Comparison of ENCODE assay signal across 8 cellular contexts in the genomic region with DNA sequence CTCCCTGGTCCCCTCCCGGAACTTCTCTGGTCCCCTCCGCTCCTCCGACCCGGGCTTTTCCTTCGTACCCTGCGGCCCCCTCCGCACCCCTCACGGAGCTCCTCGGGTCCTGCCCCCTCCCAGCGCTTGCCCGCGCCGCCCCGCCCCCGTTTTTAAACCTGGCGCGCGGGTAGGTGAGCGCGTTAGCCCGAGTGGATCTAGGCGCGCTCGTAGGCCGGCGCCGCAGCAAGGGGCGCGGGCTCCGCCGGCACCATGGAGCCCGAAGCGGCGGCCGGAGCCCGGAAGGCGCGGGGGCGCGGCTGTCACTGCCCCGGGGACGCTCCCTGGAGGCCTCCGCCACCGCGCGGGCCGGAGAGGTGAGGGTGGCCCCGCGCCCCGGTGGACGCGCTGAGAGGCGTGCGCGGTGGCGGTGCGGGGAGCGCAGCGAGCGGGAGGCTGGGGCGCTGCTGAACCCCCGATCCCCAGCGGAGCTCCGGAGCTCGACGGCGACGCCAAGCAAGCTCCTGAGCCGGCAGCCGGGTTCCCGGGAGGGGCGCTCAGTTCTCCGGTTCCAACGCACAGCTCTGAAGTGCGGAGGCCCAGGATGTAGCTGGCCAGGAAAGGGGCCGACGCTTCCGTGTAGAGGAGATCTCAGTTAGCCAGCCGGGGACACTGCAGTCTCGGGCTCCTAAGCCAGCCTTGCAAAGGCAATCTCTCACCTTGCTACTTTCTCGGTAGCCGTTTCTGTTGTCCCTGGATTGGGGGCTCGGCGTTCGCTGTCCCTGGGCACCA. TPM values are rescaled to one million over a fixed set of nuclear protein-coding genes. Genes with fewer than 3 reads are reported as not detected.
DNase-seq lines count a peak whose midpoint lies in the region; ATAC-seq and TF ChIP-seq lines count a peak whose summit lies in the region.

A gene with protein sequence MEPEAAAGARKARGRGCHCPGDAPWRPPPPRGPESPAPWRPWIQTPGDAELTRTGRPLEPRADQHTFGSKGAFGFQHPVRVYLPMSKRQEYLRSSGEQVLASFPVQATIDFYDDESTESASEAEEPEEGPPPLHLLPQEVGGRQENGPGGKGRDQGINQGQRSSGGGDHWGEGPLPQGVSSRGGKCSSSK (plus strand): TSS at position 182 of the 771 bp plus-strand sequence. CDS start 71 bp downstream, at position 253.

- peaks cover 62% of the 10 kb centered on the region for H3K27me3 Mint-ChIP-seq in dendritic cell treated with granulocyte-macrophage colony-stimulating factor and Interleukin-4, amounts not matched to agents 40 ng/mL and 50 ng/mL, for 4 days
- H3K27me3 Mint-ChIP-seq in mesothelial cell of epicardium (ENCODE audit: low read depth), result peaks cover 61% of the 10 kb centered on the region

- no TSS peak for BruUV-seq in Panc1 (replicated peaks; lab: Mats Ljungman, UMichigan)

- H3K4me1 ChIP-seq in Panc1 (ENCODE audit: control insufficient read depth, insufficient read depth, low read length), result no peaks in the 10 kb centered on the region; the same call in 1 of the 2 replicates

- peaks cover 7% of the 10 kb centered on the region for H3K4me1 Mint-ChIP-seq in dendritic cell treated with granulocyte-macrophage colony-stimulating factor and Interleukin-4, amounts not matched to agents 40 ng/mL and 50 ng/mL, for 4 days (ENCODE audit: low read depth)
- peaks cover 7% of the 10 kb centered on the region for H3K4me1 Mint-ChIP-seq in mesothelial cell of epicardium

- DNase-seq in NCI-H2171 treated with DMSO at 0.1 percent for 48 hours (lab: John Stamatoyannopoulos, UW), result peak; percentile 14
- no peak for DNase-seq in NCI-H2171 (lab: John Stamatoyannopoulos, UW)
- no peak for DNase-seq in Panc1 (ENCODE audit: low read depth, low spot score)
- peak in 1 of 2 experiments; percentile 52 for DNase-seq in mesothelial cell of epicardium (ENCODE audit: low spot score in 2 of 2, unreplicated experiment in 2 of 2)
- no peak for DNase-seq in COLO829 (ENCODE audit: low spot score)

- H3K9me3 Mint-ChIP-seq in dendritic cell treated with granulocyte-macrophage colony-stimulating factor and Interleukin-4, amounts not matched to agents 40 ng/mL and 50 ng/mL, for 4 days, result no peaks in the 10 kb centered on the region
- H3K9me3 Mint-ChIP-seq in mesothelial cell of epicardium, result no peaks in the 10 kb centered on the region

- no peak within 1 kb of the TSS for H3K27ac ChIP-seq in Panc1 (ENCODE audit: low read length)

- in situ Hi-C loops in Panc1 (cut with HindIII; ENCODE audit: low pct_unique_long_range_greater_than_20kb, low sequenced_read_pairs), result no loop called here

- peak within 1 kb of the TSS; percentile 46 to 47 for H3K4me3 ChIP-seq in Panc1 (ENCODE audit: low read depth in 2 of 2, low read length in 2 of 2)

- H3K36me3 ChIP-seq in Panc1 (ENCODE audit: control insufficient read depth, insufficient read depth, low read length), result no peaks in the 10 kb centered on the region

- peak within 1 kb of the TSS; percentile 23 for H3K4me3 Mint-ChIP-seq in dendritic cell treated with granulocyte-macrophage colony-stimulating factor and Interleukin-4, amounts not matched to agents 40 ng/mL and 50 ng/mL, for 4 days
- H3K4me3 Mint-ChIP-seq in mesothelial cell of epicardium, result peak within 1 kb of the TSS; percentile 56

- POLR2A ChIA-PET in Panc1 (lab: Charles Lee), result interaction anchor here (0.6 kb wide), 3 partner anchors 9 to 211 kb away, joined by 3 to 7 read pairs (median 3); no protein-coding TSS in a partner anchor

- no peaks in the 10 kb centered on the region for H3K36me3 Mint-ChIP-seq in dendritic cell treated with granulocyte-macrophage colony-stimulating factor and Interleukin-4, amounts not matched to agents 40 ng/mL and 50 ng/mL, for 4 days (ENCODE audit: low read depth)
- H3K36me3 Mint-ChIP-seq in mesothelial cell of epicardium, result no peaks in the 10 kb centered on the region

- no peaks in the 10 kb centered on the region for H3K9me3 ChIP-seq in Panc1 (ENCODE audit: control insufficient read depth, insufficient read depth, low read depth, low read length)

- TF ChIP-seq CTCF in Panc1 (IDR thresholded peaks at IDR 0.05) (no peak), mesothelial cell of epicardium (IDR thresholded peaks at IDR 0.05; ENCODE audit: unreplicated experiment) (no peak)

- peak; percentile 67 for ATAC-seq in Panc1
- ATAC-seq in GM18519 (IDR thresholded peaks at IDR 0.05; ENCODE audit: low FRiP score, unreplicated experiment), result no peak
- ATAC-seq in HG03196 (IDR thresholded peaks at IDR 0.05; ENCODE audit: unreplicated experiment), result no peak

- no peak within 1 kb of the TSS for H3K27ac Mint-ChIP-seq in dendritic cell treated with granulocyte-macrophage colony-stimulating factor and Interleukin-4, amounts not matched to agents 40 ng/mL and 50 ng/mL, for 4 days
- no peak within 1 kb of the TSS for H3K27ac Mint-ChIP-seq in mesothelial cell of epicardium

- H3K27me3 ChIP-seq in Panc1 (ENCODE audit: control insufficient read depth, insufficient read depth, low read length), result no peaks in the 10 kb centered on the region

- intact Hi-C loops in Panc1 (cut with micrococcal nuclease; ENCODE audit: unreplicated experiment), result no loop called here
- intact Hi-C loops in dendritic cell treated with granulocyte-macrophage colony-stimulating factor and Interleukin-4, amounts not matched to agents 40 ng/mL and 50 ng/mL, for 4 days (cut with micrococcal nuclease), result no loop called here

- CTCF ChIA-PET in Panc1 (lab: Charles Lee), result no interaction called here

RNA-seq across cellular contexts. Expression of the gene that starts here (rescaled TPM):
- total RNA-seq in Panc1 (2021; ENCODE audit: unreplicated experiment) (1.2 TPM), mesothelial cell of epicardium (0.22 to 0.54 TPM (median 0.38 TPM) in 3 replicates)
- polyA plus RNA-seq in Panc1 (2012; ENCODE audit: insufficient read length), result 0.90 TPM
